In genomic region chr2:231364961-231365810, GRCh38 we compare ENCODE assay signal across 8 cellular contexts. TPM values are rescaled to one million over a fixed set of nuclear protein-coding genes. Genes with fewer than 3 reads are reported as not detected.
DNase-seq lines count a peak whose midpoint lies in the region; ATAC-seq and TF ChIP-seq lines count a peak whose summit lies in the region.

No MANE protein-coding gene starts in this region.

- H3K27ac ChIP-seq in Peyer's patch: peak overlapping the region in 3 of 4 donors; percentile 60 to 63 (median 61)
- peak overlapping the region; percentile 63 for H3K27ac ChIP-seq in epithelial cell of prostate
- H3K27ac ChIP-seq in upper lobe of left lung: no peak overlapping the region

- no peaks in the 10 kb centered on the region for H3K9me3 ChIP-seq in Peyer's patch
- no peaks in the 10 kb centered on the region for H3K9me3 ChIP-seq in upper lobe of left lung

- H3K36me3 ChIP-seq in Peyer's patch (peaks cover 0 to 7% (median 0%) of the 10 kb centered on the region in 3 donors), upper lobe of left lung (peaks cover 0 to 14% (median 5%) of the 10 kb centered on the region in 4 donors)

- TF ChIP-seq POLR2A in Peyer's patch (IDR thresholded peaks at IDR 0.05) (no peak), upper lobe of left lung (IDR thresholded peaks at IDR 0.05) (no peak)

- H3K4me1 ChIP-seq in Peyer's patch (peaks cover 0 to 11% (median 2%) of the 10 kb centered on the region in 4 donors), upper lobe of left lung (no peaks in the 10 kb centered on the region)

- no peak for TF ChIP-seq EP300 in upper lobe of left lung (IDR thresholded peaks at IDR 0.05)

- TF ChIP-seq CTCF in GM20000 (IDR thresholded peaks at IDR 0.05; ENCODE audit: extremely low read depth, missing control alignments): no peak
- no peak for TF ChIP-seq CTCF in Peyer's patch (IDR thresholded peaks at IDR 0.05)
- no peak for TF ChIP-seq CTCF in upper lobe of left lung (IDR thresholded peaks at IDR 0.05)

- DNase-seq in GM20000 (ENCODE audit: low spot score): peak; percentile 4
- DNase-seq in Peyer's patch: peak in 2 of 3 donors; percentile 65 to 71
- DNase-seq in epithelial cell of prostate (ENCODE audit: low read depth, low spot score): peak; percentile 68
- DNase-seq in non-pigmented ciliary epithelial cell (ENCODE audit: low read depth): peak; percentile 41
- no peak for DNase-seq in upper lobe of left lung

- H3K4me3 ChIP-seq in Peyer's patch (no peak overlapping the region), upper lobe of left lung (no peak overlapping the region)

- 75 to 79% methylated on average over 21 to 22 of the region's 22 CpGs for WGBS in upper lobe of left lung, 2 donors

- H3K27me3 ChIP-seq in Peyer's patch (no peaks in the 10 kb centered on the region), upper lobe of left lung (no peaks in the 10 kb centered on the region)

- no peak for ATAC-seq in GM21526 (IDR thresholded peaks at IDR 0.05; ENCODE audit: low FRiP score, unreplicated experiment)
- no peak for ATAC-seq in upper lobe of left lung (ENCODE audit: low FRiP score in 2 of 2)
- no peak for ATAC-seq in GM18520 (IDR thresholded peaks at IDR 0.05; ENCODE audit: unreplicated experiment)
- ATAC-seq in HG03025 (IDR thresholded peaks at IDR 0.05; ENCODE audit: low FRiP score, unreplicated experiment): no peak

RNA-seq across cellular contexts. Expression of gene B3GNT7, which starts 30.3 kb away (rescaled TPM):
- total RNA-seq in Peyer's patch (100 to 1,000 TPM in 2 of 4 donors, 10 to 100 TPM in 1, 1 to 10 TPM in 1; 9.9 to 154 (median 90.3) TPM), upper lobe of left lung (100 to 1,000 TPM in 1 of 6 donors, 10 to 100 TPM in 5; 64.5 to 108 (median 87.2) TPM)

Comparison
In these comparisons a context has a peak if more than half of its experiments do, and no peak if none do; other contexts are left out.
1. DNase-seq: peak in GM20000 (single experiment), Peyer's patch (2 of 3), epithelial cell of prostate (single experiment) and non-pigmented ciliary epithelial cell (single experiment); none in upper lobe of left lung (0 of 2).
2. H3K27ac ChIP-seq: peak in Peyer's patch (3 of 4) and epithelial cell of prostate (single experiment); none in upper lobe of left lung (0 of 4).